ENCODE assay signal across 1 cellular context in genomic region chr12:12202105-12202504, GRCh38.
TF ChIP-seq lines count a peak whose summit lies in the region.

No MANE protein-coding gene starts in this region.

TF ChIP-seq in GM23338, 12 proteins besides CTCF, POLR2A, EP300 and RAD21 (continued from another document):
- no peak for TF ChIP-seq REST (IDR thresholded peaks at IDR 0.05; ENCODE audit: unreplicated experiment)
- no peak for TF ChIP-seq STAT1 (IDR thresholded peaks at IDR 0.05; ENCODE audit: unreplicated experiment)
- no peak for TF ChIP-seq JUNB (IDR thresholded peaks at IDR 0.05; ENCODE audit: unreplicated experiment)
TF ChIP-seq in GM23338: peak in this region for 0.
